Comparison of ENCODE assay signal across 9 cellular contexts in genomic region chr6:125014157-125014957, GRCh38. TPM values are rescaled to one million over a fixed set of nuclear protein-coding genes. Genes with fewer than 3 reads are reported as not detected.
A peak's percentile ranks its signal among the peaks of the same experiment; 100 is the strongest.
DNase-seq lines count a peak whose midpoint lies in the region; ATAC-seq and TF ChIP-seq lines count a peak whose summit lies in the region.
"Had no signal": no experiment of that assay in that cellular context is flagged by ENCODE, and none has a peak within 500 bp of the region (broad histone marks: within the 10 kb centered on the region; RNA-seq: fewer than 3 reads in every experiment).

No MANE protein-coding gene starts in this region.

- WGBS in liver: 73% methylated on average over 1 of the region's 1 CpG

- TF ChIP-seq CTCF in liver (IDR thresholded peaks at IDR 0.05; ENCODE audit: low read depth, low read length, missing input control) (no peak), GM13977 (IDR thresholded peaks at IDR 0.05; ENCODE audit: extremely low read depth, insufficient read depth, missing control alignments) (no peak)

- no peaks in the 10 kb centered on the region for H3K9me3 ChIP-seq in liver (ENCODE audit: control insufficient read depth in 4 of 4, low read length in 3 of 4)

- H3K4me3 ChIP-seq in liver (ENCODE audit: low read depth in 1 of 3, low read length in 3 of 3): no peak overlapping the region

- H3K4me1 ChIP-seq in liver (ENCODE audit: control insufficient read depth in 4 of 4, insufficient read depth in 4 of 4, low read length in 3 of 4): peaks cover 0 to 3% (median 0%) of the 10 kb centered on the region in 4 donors

- ATAC-seq in GM21737 (IDR thresholded peaks at IDR 0.05; ENCODE audit: unreplicated experiment): no peak

- H3K27ac ChIP-seq in liver (ENCODE audit: low read depth in 1 of 2, low read length in 2 of 2): no peak overlapping the region

- H3K36me3 ChIP-seq in liver (ENCODE audit: control insufficient read depth in 4 of 4, insufficient read depth in 3 of 4, low read depth in 1 of 4, low read length in 3 of 4): no peaks in the 10 kb centered on the region

- in situ Hi-C loops in GM13977 (cut with MboI; ENCODE audit: low pct_unique_long_range_greater_than_20kb, low sequenced_read_pairs, unreplicated experiment): no loop called here

- H3K9ac ChIP-seq in liver (ENCODE audit: low read depth in 1 of 2, low read length in 2 of 2): no peak overlapping the region

- peak; percentile 29 to 45 for DNase-seq in AML-193 (lab: John Stamatoyannopoulos, UW)
- peak; percentile 19 for DNase-seq in HS-5 (ENCODE audit: low read depth)
- peak; percentile 93 for DNase-seq in amniotic epithelial cell (ENCODE audit: low read depth)
- no peak for DNase-seq in GM13977 (ENCODE audit: low spot score)
- DNase-seq in Ammon's horn (ENCODE audit: low spot score): no peak
- no peak for DNase-seq in cerebellum (ENCODE audit: low spot score)
- DNase-seq: NCI-H1092 had no signal

- H3K27me3 ChIP-seq in liver (ENCODE audit: control insufficient read depth in 4 of 4, insufficient read depth in 4 of 4, low read length in 3 of 4): no peaks in the 10 kb centered on the region

- TF ChIP-seq RAD21 in liver (IDR thresholded peaks at IDR 0.05): peak in 1 of 2 donors; percentile 12

TF ChIP-seq in liver, 16 proteins besides CTCF, POLR2A, EP300 and RAD21:
- TF ChIP-seq, protein P1, sequence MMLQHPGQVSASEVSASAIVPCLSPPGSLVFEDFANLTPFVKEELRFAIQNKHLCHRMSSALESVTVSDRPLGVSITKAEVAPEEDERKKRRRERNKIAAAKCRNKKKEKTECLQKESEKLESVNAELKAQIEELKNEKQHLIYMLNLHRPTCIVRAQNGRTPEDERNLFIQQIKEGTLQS (IDR thresholded peaks at IDR 0.05): peak; percentile 82
- TF ChIP-seq REST (IDR thresholded peaks at IDR 0.05) (no peak), TAF1 (conservative IDR thresholded peaks at IDR 0.05) (no peak), JUND (IDR thresholded peaks at IDR 0.05) (no peak), HNF4G (IDR thresholded peaks at IDR 0.05) (no peak), SP1 (IDR thresholded peaks at IDR 0.05) (no peak)
- TF ChIP-seq, protein P2, sequence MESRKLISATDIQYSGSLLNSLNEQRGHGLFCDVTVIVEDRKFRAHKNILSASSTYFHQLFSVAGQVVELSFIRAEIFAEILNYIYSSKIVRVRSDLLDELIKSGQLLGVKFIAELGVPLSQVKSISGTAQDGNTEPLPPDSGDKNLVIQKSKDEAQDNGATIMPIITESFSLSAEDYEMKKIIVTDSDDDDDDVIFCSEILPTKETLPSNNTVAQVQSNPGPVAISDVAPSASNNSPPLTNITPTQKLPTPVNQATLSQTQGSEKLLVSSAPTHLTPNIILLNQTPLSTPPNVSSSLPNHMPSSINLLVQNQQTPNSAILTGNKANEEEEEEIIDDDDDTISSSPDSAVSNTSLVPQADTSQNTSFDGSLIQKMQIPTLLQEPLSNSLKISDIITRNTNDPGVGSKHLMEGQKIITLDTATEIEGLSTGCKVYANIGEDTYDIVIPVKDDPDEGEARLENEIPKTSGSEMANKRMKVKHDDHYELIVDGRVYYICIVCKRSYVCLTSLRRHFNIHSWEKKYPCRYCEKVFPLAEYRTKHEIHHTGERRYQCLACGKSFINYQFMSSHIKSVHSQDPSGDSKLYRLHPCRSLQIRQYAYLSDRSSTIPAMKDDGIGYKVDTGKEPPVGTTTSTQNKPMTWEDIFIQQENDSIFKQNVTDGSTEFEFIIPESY (IDR thresholded peaks at IDR 0.05): no peak

RNA-seq across cellular contexts. Expression of gene RNF217, which starts 52.1 kb away (rescaled TPM):
- total RNA-seq in liver (10 to 100 TPM in 1 of 2 donors, 1 to 10 TPM in 1; 3.8 to 18.3 TPM), cerebellum (23.7 TPM)
- polyA plus RNA-seq in liver: 1 to 10 TPM; 2.3 to 4.4 TPM

Comparison
In these comparisons a context has a peak if more than half of its experiments do, and no peak if none do; other contexts are left out.
1. DNase-seq: peak in AML-193 (2 of 2), HS-5 (single experiment) and amniotic epithelial cell (single experiment); none in GM13977 (single experiment), Ammon's horn (single experiment) and cerebellum (single experiment).